ENCODE assay signal across 2 cellular contexts in genomic region chr5:159061186-159061796, GRCh38.
TF ChIP-seq lines count a peak whose summit lies in the region.

No MANE protein-coding gene starts in this region.

TF ChIP-seq in GM23338, 12 proteins besides CTCF, POLR2A, EP300 and RAD21:
- TF ChIP-seq, protein P1, sequence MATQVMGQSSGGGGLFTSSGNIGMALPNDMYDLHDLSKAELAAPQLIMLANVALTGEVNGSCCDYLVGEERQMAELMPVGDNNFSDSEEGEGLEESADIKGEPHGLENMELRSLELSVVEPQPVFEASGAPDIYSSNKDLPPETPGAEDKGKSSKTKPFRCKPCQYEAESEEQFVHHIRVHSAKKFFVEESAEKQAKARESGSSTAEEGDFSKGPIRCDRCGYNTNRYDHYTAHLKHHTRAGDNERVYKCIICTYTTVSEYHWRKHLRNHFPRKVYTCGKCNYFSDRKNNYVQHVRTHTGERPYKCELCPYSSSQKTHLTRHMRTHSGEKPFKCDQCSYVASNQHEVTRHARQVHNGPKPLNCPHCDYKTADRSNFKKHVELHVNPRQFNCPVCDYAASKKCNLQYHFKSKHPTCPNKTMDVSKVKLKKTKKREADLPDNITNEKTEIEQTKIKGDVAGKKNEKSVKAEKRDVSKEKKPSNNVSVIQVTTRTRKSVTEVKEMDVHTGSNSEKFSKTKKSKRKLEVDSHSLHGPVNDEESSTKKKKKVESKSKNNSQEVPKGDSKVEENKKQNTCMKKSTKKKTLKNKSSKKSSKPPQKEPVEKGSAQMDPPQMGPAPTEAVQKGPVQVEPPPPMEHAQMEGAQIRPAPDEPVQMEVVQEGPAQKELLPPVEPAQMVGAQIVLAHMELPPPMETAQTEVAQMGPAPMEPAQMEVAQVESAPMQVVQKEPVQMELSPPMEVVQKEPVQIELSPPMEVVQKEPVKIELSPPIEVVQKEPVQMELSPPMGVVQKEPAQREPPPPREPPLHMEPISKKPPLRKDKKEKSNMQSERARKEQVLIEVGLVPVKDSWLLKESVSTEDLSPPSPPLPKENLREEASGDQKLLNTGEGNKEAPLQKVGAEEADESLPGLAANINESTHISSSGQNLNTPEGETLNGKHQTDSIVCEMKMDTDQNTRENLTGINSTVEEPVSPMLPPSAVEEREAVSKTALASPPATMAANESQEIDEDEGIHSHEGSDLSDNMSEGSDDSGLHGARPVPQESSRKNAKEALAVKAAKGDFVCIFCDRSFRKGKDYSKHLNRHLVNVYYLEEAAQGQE (IDR thresholded peaks at IDR 0.05; ENCODE audit: unreplicated experiment), result no peak

TF ChIP-seq in GM12878, 131 proteins besides CTCF, POLR2A, EP300 and RAD21:
- no peak for TF ChIP-seq NR2C1 (IDR thresholded peaks at IDR 0.05)
- TF ChIP-seq BHLHE40 (IDR thresholded peaks at IDR 0.05; ENCODE audit: borderline replicate concordance in 1 of 2, low read depth in 2 of 2, low read length in 1 of 2), result no peak
- TF ChIP-seq KAT2A (conservative IDR thresholded peaks at IDR 0.05; ENCODE audit: control insufficient read depth, low read depth, low read length), result no peak
- no peak for TF ChIP-seq TCF7 (IDR thresholded peaks at IDR 0.05; ENCODE audit: borderline replicate concordance)
- no peak for TF ChIP-seq POLR2AphosphoS2 (IDR thresholded peaks at IDR 0.05; ENCODE audit: low read depth, low read length)
- TF ChIP-seq NFXL1 (IDR thresholded peaks at IDR 0.05; ENCODE audit: borderline replicate concordance), result no peak
- TF ChIP-seq STAT1 (conservative IDR thresholded peaks at IDR 0.05), result no peak
- no peak for TF ChIP-seq FOXM1 (IDR thresholded peaks at IDR 0.05; ENCODE audit: low read depth, low read length)
- no peak for TF ChIP-seq EGR1 (IDR thresholded peaks at IDR 0.05; ENCODE audit: borderline replicate concordance in 1 of 2, low read depth in 2 of 2, low read length in 2 of 2)
- TF ChIP-seq SUPT20H (IDR thresholded peaks at IDR 0.05; ENCODE audit: borderline replicate concordance, control insufficient read depth, low read depth, low read length), result no peak
